ENCODE assay signal across 27 cellular contexts in the genomic region with DNA sequence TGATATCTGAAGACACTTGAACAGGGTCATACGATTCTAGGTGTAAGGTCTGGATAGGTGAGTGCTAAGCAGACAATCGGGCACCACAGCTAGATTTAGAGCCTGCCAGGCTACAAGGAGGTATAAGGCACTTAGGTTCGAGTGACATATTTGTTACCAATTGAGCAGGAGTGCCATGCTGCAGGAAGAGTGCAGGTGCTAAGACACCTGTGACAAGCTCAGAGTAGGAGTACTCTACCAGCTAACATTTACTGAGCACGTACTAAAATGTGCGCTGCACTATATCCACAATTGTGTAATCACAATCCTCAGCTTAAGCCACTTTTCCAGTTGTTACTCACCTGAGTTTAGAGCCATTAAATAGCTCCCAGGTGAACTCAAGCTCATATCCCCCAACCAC.
"Had no signal": no experiment of that assay in that cellular context is flagged by ENCODE, and none has a peak within 500 bp of the region (broad histone marks: within the 10 kb centered on the region; RNA-seq: fewer than 3 reads in every experiment).

No MANE protein-coding gene starts in this region.

- H2AFZ ChIP-seq: hepatocyte had no signal

- H3K27me3 ChIP-seq: esophagus muscularis mucosa, foreskin keratinocyte, gastroesophageal sphincter, heart left ventricle, hepatocyte had no signal

- H3K36me3 ChIP-seq: esophagus muscularis mucosa, gastroesophageal sphincter, heart left ventricle, lower lobe of right lung had no signal

- H3K4me2 ChIP-seq: hepatocyte had no signal

- H3K4me1 ChIP-seq: esophagus muscularis mucosa, foreskin keratinocyte, gastroesophageal sphincter, heart left ventricle, lower lobe of right lung had no signal

- H3K9me3 ChIP-seq: lower lobe of right lung had no signal

- ATAC-seq: effector memory CD8-positive, alpha-beta T cell; foreskin keratinocyte; gastroesophageal sphincter; heart left ventricle; left colon; left lobe of liver; left ventricle myocardium superior; naive thymus-derived CD4-positive, alpha-beta T cell had no signal

- H3K27ac ChIP-seq: coronary artery, epithelial cell of prostate, esophagus muscularis mucosa, foreskin keratinocyte, gastroesophageal sphincter, heart left ventricle, hepatocyte, lower lobe of right lung had no signal

- FAIRE-seq: colon, endometrium, frontal cortex, kidney had no signal

- DNase-seq: dermis blood vessel endothelial cell; effector CD8-positive, alpha-beta T cell; effector memory CD8-positive, alpha-beta T cell; endodermal cell; erythroblast; foreskin keratinocyte; heart left ventricle; hypothalamus; immature natural killer cell; islet precursor cell; kidney; kidney glomerular epithelial cell; left colon; left ventricle myocardium superior; lower lobe of right lung; mesendoderm; midbrain; naive thymus-derived CD4-positive, alpha-beta T cell had no signal

- H3K4me3 ChIP-seq: coronary artery, esophagus muscularis mucosa, gastroesophageal sphincter, heart left ventricle, hepatocyte, lower lobe of right lung had no signal

- H3K79me2 ChIP-seq: hepatocyte had no signal
